Comparison of ENCODE assay signal across 21 cellular contexts in genomic region chr12:68140576-68140975, GRCh38. TPM values are rescaled to one million over a fixed set of nuclear protein-coding genes. Genes with fewer than 3 reads are reported as not detected.
A peak's percentile ranks its signal among the peaks of the same experiment; 100 is the strongest.
DNase-seq lines count a peak whose midpoint lies in the region; TF ChIP-seq lines count a peak whose summit lies in the region.
"Had no signal": no experiment of that assay in that cellular context is flagged by ENCODE, and none has a peak within 500 bp of the region (broad histone marks: within the 10 kb centered on the region; RNA-seq: fewer than 3 reads in every experiment).

No MANE protein-coding gene starts in this region.

- H3K4me1 Mint-ChIP-seq in glutamatergic neuron (ENCODE audit: low read depth, unreplicated experiment): peaks cover 21% of the 10 kb centered on the region

- peaks cover 18% of the 10 kb centered on the region for H3K4me1 ChIP-seq in HUES48 (ENCODE audit: control insufficient read depth, insufficient read depth, low read length)
- H3K4me1 ChIP-seq: BE2C, Caco-2, Peyer's patch had no signal

- DNase-seq in DMS 273 (lab: John Stamatoyannopoulos, UW; ENCODE audit: unreplicated experiment) (peak; percentile 2), DMS 273 treated with DMSO at 0.1 percent for 48 hours (lab: John Stamatoyannopoulos, UW) (no peak), NCI-H524 (lab: John Stamatoyannopoulos, UW) (peak; percentile 87 to 98), glutamatergic neuron (no peak), DMS153 treated with DMSO at 0.1 percent for 48 hours (lab: John Stamatoyannopoulos, UW; ENCODE audit: unreplicated experiment) (no peak), Ammon's horn (ENCODE audit: low spot score) (no peak), DMS53 treated with DMSO at 0.1 percent for 48 hours (lab: John Stamatoyannopoulos, UW; ENCODE audit: unreplicated experiment) (no peak)
- DNase-seq: BE2C; Caco-2; CD4-positive, CD25-positive, alpha-beta regulatory T cell; DMS79 treated with DMSO at 0.1 percent for 48 hours; NCI-H187 treated with DMSO at 0.1 percent for 48 hours; NK-92 treated with Interleukin-12 subunit alpha and Interleukin-12 subunit beta, amount 100 ng/mL, for 24 hours; Peyer's patch; SW 1271 had no signal

- H3K4me3 ChIP-seq in HUES48 (ENCODE audit: low read depth, low read length): no peak overlapping the region
- H3K4me3 ChIP-seq: K562, Peyer's patch had no signal

- peak overlapping the region; percentile 14 for H3K27ac ChIP-seq in HUES48 (ENCODE audit: low read depth, low read length)
- H3K27ac ChIP-seq: 22Rv1, Peyer's patch had no signal

- no peaks in the 10 kb centered on the region for H3K36me3 ChIP-seq in HUES48 (ENCODE audit: control insufficient read depth, insufficient read depth, low read length)
- H3K36me3 ChIP-seq: BE2C, Peyer's patch had no signal

- H3K9me3 Mint-ChIP-seq in glutamatergic neuron (ENCODE audit: unreplicated experiment): peaks cover 2% of the 10 kb centered on the region

- no peak overlapping the region for H3K9ac ChIP-seq in HUES48 (ENCODE audit: low read depth, low read length)

- H3K27me3 ChIP-seq in HUES48 (ENCODE audit: control insufficient read depth, insufficient read depth, low read length): no peaks in the 10 kb centered on the region
- H3K27me3 ChIP-seq: Peyer's patch had no signal

- H3K27me3 Mint-ChIP-seq in glutamatergic neuron (ENCODE audit: unreplicated experiment): peaks cover 3% of the 10 kb centered on the region
- H3K27me3 Mint-ChIP-seq: CD4-positive, CD25-positive, alpha-beta regulatory T cell had no signal

- peak overlapping the region; percentile 45 for H3K4me3 Mint-ChIP-seq in glutamatergic neuron (ENCODE audit: unreplicated experiment)
- H3K4me3 Mint-ChIP-seq: CD4-positive, CD25-positive, alpha-beta regulatory T cell; T-helper 2 cell treated with Interferon-gamma antibody and Interleukin-4, amounts not matched to agents 5 μg/mL and 100 μg/mL, for 36 hours had no signal

- H3K9me3 ChIP-seq in HUES48 (ENCODE audit: control insufficient read depth, insufficient read depth, low read length): no peaks in the 10 kb centered on the region
- H3K9me3 ChIP-seq: BE2C, Caco-2, Peyer's patch had no signal

- TF ChIP-seq CTCF in glutamatergic neuron (IDR thresholded peaks at IDR 0.05; ENCODE audit: partially characterized antibody, unreplicated experiment): no peak

- H3K36me3 Mint-ChIP-seq in glutamatergic neuron (ENCODE audit: unreplicated experiment): no peaks in the 10 kb centered on the region
- H3K36me3 Mint-ChIP-seq: CD4-positive, CD25-positive, alpha-beta regulatory T cell had no signal

- peak overlapping the region; percentile 76 for H3K27ac Mint-ChIP-seq in glutamatergic neuron (ENCODE audit: unreplicated experiment)
- H3K27ac Mint-ChIP-seq: T-helper 2 cell treated with Interferon-gamma antibody and Interleukin-4, amounts not matched to agents 5 μg/mL and 100 μg/mL, for 36 hours had no signal

RNA-seq across cellular contexts. Expression of gene IFNG, which starts 19.0 kb away (rescaled TPM):
- total RNA-seq in glutamatergic neuron (ENCODE audit: unreplicated experiment): not detected
- total RNA-seq: Caco-2, H4, Peyer's patch, Right ventricle myocardium inferior had no signal

Comparison
In these comparisons a context has a peak if more than half of its experiments do, and no peak if none do; other contexts are left out.
1. DNase-seq: peak in DMS 273 (single experiment) and NCI-H524 (2 of 2); none in DMS 273 treated with DMSO at 0.1 percent for 48 hours (single experiment), glutamatergic neuron (single experiment), DMS153 treated with DMSO at 0.1 percent for 48 hours (single experiment), Ammon's horn (single experiment) and DMS53 treated with DMSO at 0.1 percent for 48 hours (single experiment).